ENCODE assay signal across 7 cellular contexts in the genomic region with DNA sequence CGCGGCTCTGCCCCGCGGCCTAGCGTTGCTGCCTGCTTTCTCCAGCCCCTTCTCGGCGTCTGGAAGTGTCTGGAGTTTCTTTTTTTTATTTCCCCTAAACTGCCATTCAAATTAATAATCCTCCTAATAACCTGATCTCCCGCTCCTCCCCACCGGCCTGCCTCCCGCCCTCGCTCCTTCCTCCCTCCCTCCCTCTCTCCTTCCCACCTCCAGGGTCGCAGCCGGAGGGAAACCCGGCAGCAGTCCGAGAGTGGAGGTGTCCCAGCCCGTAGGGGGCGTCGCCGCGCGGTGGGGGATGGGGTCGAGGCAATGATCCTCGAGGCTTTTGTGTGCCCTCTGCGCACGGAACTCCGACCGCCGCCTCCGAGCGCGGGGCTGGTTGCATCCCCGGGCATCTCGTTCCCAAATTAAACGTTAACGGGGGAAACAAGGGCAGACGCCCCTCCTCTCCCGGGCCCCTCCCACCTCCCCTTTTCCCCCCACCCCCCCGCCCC. TPM values are rescaled to one million over a fixed set of nuclear protein-coding genes. Genes with fewer than 3 reads are reported as not detected.
DNase-seq lines count a peak whose midpoint lies in the region; ATAC-seq and TF ChIP-seq lines count a peak whose summit lies in the region.

No MANE protein-coding gene starts in this region.

- in situ Hi-C loops in GM13977 (cut with MboI; ENCODE audit: low pct_unique_long_range_greater_than_20kb, low sequenced_read_pairs, unreplicated experiment) = no loop called here
- in situ Hi-C loops in transverse colon (cut with MboI; ENCODE audit: low pct_ligation_motif_present in 1 of 4, low pct_unique_long_range_greater_than_20kb in 1 of 4, low sequenced_read_pairs in 3 of 4) = loop anchor here in 3 of 4 donors (10.0 to 25.0 kb wide), 4 partner anchors 103 to 416 kb away; partner anchors contain the start of gene CRADD (in 1 of the 3)

- peak overlapping the region; percentile 77 for H3K4me3 Mint-ChIP-seq in activated T-helper 17 cell treated with anti-CD3 and anti-CD28 coated beads, Interleukin-2, amount 50 U/mL, for 72 hours
- peak overlapping the region; percentile 84 for H3K4me3 Mint-ChIP-seq in neural progenitor cell

- H4K20me1 ChIP-seq in neural progenitor cell (ENCODE audit: low read depth) = peaks cover 35% of the 10 kb centered on the region

- peak; percentile 73 for DNase-seq in GM13977 (ENCODE audit: low spot score)
- DNase-seq in OCI-M1 (lab: John Stamatoyannopoulos, UW) = peak; percentile 94
- DNase-seq in fibroblast of the conjunctiva (ENCODE audit: low read depth) = peak; percentile 38
- DNase-seq in neural progenitor cell (ENCODE audit: low spot score) = peak; percentile 80
- peak; percentile 78 for DNase-seq in transverse colon

- TF ChIP-seq EP300 in transverse colon (IDR thresholded peaks at IDR 0.05; ENCODE audit: low read depth) = no peak

- H3K36me3 Mint-ChIP-seq in activated T-helper 17 cell treated with anti-CD3 and anti-CD28 coated beads, Interleukin-2, amount 50 U/mL, for 72 hours (ENCODE audit: low read depth) = peaks cover 53% of the 10 kb centered on the region
- H3K36me3 Mint-ChIP-seq in neural progenitor cell = peaks cover 5% of the 10 kb centered on the region

- H3K79me2 ChIP-seq in neural progenitor cell (ENCODE audit: low read depth) = no peaks in the 10 kb centered on the region

- H3K36me3 ChIP-seq in neural progenitor cell (no peaks in the 10 kb centered on the region), transverse colon (peaks cover 0 to 8% (median 4%) of the 10 kb centered on the region in 4 donors)

- peak; percentile 57 for TF ChIP-seq CTCF in GM13977 (IDR thresholded peaks at IDR 0.05; ENCODE audit: extremely low read depth, insufficient read depth, missing control alignments)
- TF ChIP-seq CTCF in neural progenitor cell (IDR thresholded peaks at IDR 0.05) = peak; percentile 37
- peak in 3 of 5 experiments; percentile 17 to 33 (median 23) for TF ChIP-seq CTCF in transverse colon (IDR thresholded peaks at IDR 0.05)

- intact Hi-C loops in transverse colon (cut with DNase I; ENCODE audit: low total_unique reads) = loop anchor here (5.0 to 10.0 kb wide), 4 partner anchors 103 to 503 kb away; partner anchors contain the start of gene CRADD

- H3K4me1 ChIP-seq in neural progenitor cell (peaks cover 14% of the 10 kb centered on the region), transverse colon (peaks cover 0 to 39% (median 23%) of the 10 kb centered on the region in 4 donors)

- no peak overlapping the region for H3K27ac Mint-ChIP-seq in activated T-helper 17 cell treated with anti-CD3 and anti-CD28 coated beads, Interleukin-2, amount 50 U/mL, for 72 hours
- H3K27ac Mint-ChIP-seq in neural progenitor cell = no peak overlapping the region

- ATAC-seq in HG03139 (IDR thresholded peaks at IDR 0.05; ENCODE audit: unreplicated experiment) = peak; percentile 14
- ATAC-seq in activated T-helper 17 cell treated with anti-CD3 and anti-CD28 coated beads, Interleukin-2, amount 50 U/mL, for 72 hours (replicated peaks) = peak; percentile 6

- H3K9me3 ChIP-seq in neural progenitor cell (ENCODE audit: low read depth) (no peaks in the 10 kb centered on the region), transverse colon (no peaks in the 10 kb centered on the region)

- WGBS in transverse colon (ENCODE audit: low coverage in 1 of 2), 2 donors = 0% methylated on average over 2 to 31 of the region's 38 CpGs

- peaks cover 30% of the 10 kb centered on the region for H3K4me1 Mint-ChIP-seq in activated T-helper 17 cell treated with anti-CD3 and anti-CD28 coated beads, Interleukin-2, amount 50 U/mL, for 72 hours
- H3K4me1 Mint-ChIP-seq in neural progenitor cell = peaks cover 12% of the 10 kb centered on the region

- H3K27ac ChIP-seq in neural progenitor cell (no peak overlapping the region), transverse colon (peak overlapping the region; percentile 93 to 98 (median 97))

- TF ChIP-seq POLR2A in transverse colon (IDR thresholded peaks at IDR 0.05) = no peak

- peak overlapping the region; percentile 90 for H3K4me2 ChIP-seq in neural progenitor cell

- no peaks in the 10 kb centered on the region for H3K27me3 Mint-ChIP-seq in activated T-helper 17 cell treated with anti-CD3 and anti-CD28 coated beads, Interleukin-2, amount 50 U/mL, for 72 hours
- H3K27me3 Mint-ChIP-seq in neural progenitor cell (ENCODE audit: insufficient read depth, low read depth) = peaks cover 18% of the 10 kb centered on the region

- H3K4me3 ChIP-seq in neural progenitor cell = peak overlapping the region; percentile 72
- H3K4me3 ChIP-seq in transverse colon = peak overlapping the region; percentile 58 to 92 (median 85)

- peaks cover 28% of the 10 kb centered on the region for H3F3A ChIP-seq in neural progenitor cell (ENCODE audit: low read depth)

- no peak overlapping the region for H3K9ac ChIP-seq in neural progenitor cell

- peaks cover 74% of the 10 kb centered on the region for H3K27me3 ChIP-seq in neural progenitor cell
- no peaks in the 10 kb centered on the region for H3K27me3 ChIP-seq in transverse colon

- H3K9me3 Mint-ChIP-seq in activated T-helper 17 cell treated with anti-CD3 and anti-CD28 coated beads, Interleukin-2, amount 50 U/mL, for 72 hours = no peaks in the 10 kb centered on the region
- H3K9me3 Mint-ChIP-seq in neural progenitor cell = no peaks in the 10 kb centered on the region

- peak overlapping the region; percentile 95 for H2AFZ ChIP-seq in neural progenitor cell (replicated peaks)

RNA-seq across cellular contexts. Expression of gene SOCS2, which starts 1.1 kb away (rescaled TPM):
- 10 to 100 TPM; 29.4 to 36.6 TPM for total RNA-seq in activated T-helper 17 cell treated with anti-CD3 and anti-CD28 coated beads, Interleukin-2, amount 50 U/mL, for 72 hours
- 3.5 and 4.9 TPM in 2 replicates for total RNA-seq in neural progenitor cell (ENCODE audit: low replicate concordance)
- 100 to 1,000 TPM in 2 of 4 donors, 10 to 100 TPM in 2; 45.5 to 213 (median 79.4) TPM for total RNA-seq in transverse colon

Comparison
In these comparisons a context has a peak if more than half of its experiments do, and no peak if none do; other contexts are left out.
1. DNase-seq: peak in every context shown above with its lines; median percentile 94 in OCI-M1; 80 in neural progenitor cell; 78 in transverse colon; 73 in GM13977; 38 in fibroblast of the conjunctiva.